ENCODE assay signal across 9 cellular contexts in the genomic region with DNA sequence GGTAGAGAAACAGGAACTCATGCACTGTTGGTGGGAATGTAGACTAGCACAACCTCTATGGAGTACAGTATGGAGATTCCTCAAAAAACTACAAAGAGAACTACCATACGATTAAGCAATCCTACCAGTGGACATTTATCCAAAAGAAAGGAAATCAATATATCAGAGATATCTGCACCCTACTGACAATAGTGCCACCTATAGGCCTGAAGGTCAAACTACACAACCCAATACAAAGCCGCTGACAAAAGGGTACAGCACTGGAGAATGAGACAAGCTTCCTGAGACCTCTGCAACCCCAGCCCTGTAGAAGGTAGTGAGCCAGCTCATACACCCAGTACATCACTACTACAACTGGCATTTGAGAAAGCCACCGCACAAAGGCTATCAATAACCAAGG.
DNase-seq lines count a peak whose midpoint lies in the region; ATAC-seq and TF ChIP-seq lines count a peak whose summit lies in the region.
"Had no signal": no experiment of that assay in that cellular context is flagged by ENCODE, and none has a peak within 500 bp of the region (broad histone marks: within the 10 kb centered on the region; RNA-seq: fewer than 3 reads in every experiment).

No MANE protein-coding gene starts in this region.

- in situ Hi-C loops in SK-MEL-5 (cut with HindIII; ENCODE audit: low pct_unique_long_range_greater_than_20kb, low sequenced_read_pairs), result no loop called here

- CTCF ChIA-PET in activated CD4-positive, alpha-beta memory T cell treated with anti-CD3 and anti-CD28 coated beads for 36 hours (lab: Charles Lee), result interaction anchor here (0.7 to 1.3 kb wide), 3 partner anchors 19 to 779 kb away, joined by 3 to 6 read pairs (median 4); no protein-coding TSS in a partner anchor

- no peak for ATAC-seq in HG03139 (IDR thresholded peaks at IDR 0.05; ENCODE audit: unreplicated experiment)

- peaks cover 2% of the 10 kb centered on the region for H3K36me3 Mint-ChIP-seq in activated CD4-positive, alpha-beta memory T cell treated with anti-CD3 and anti-CD28 coated beads for 36 hours

- H3K27ac Mint-ChIP-seq in activated CD4-positive, alpha-beta memory T cell treated with anti-CD3 and anti-CD28 coated beads for 36 hours, result no peak overlapping the region

- H3K4me3 Mint-ChIP-seq in activated CD4-positive, alpha-beta memory T cell treated with anti-CD3 and anti-CD28 coated beads for 36 hours, result no peak overlapping the region

- peaks cover 12% of the 10 kb centered on the region for H3K9me3 Mint-ChIP-seq in activated CD4-positive, alpha-beta memory T cell treated with anti-CD3 and anti-CD28 coated beads for 36 hours

- H3K4me3 ChIP-seq in BE2C (ENCODE audit: low read depth, low read length), result no peak overlapping the region

- H3K4me1 Mint-ChIP-seq in activated CD4-positive, alpha-beta memory T cell treated with anti-CD3 and anti-CD28 coated beads for 36 hours (ENCODE audit: low read depth), result no peaks in the 10 kb centered on the region

- DNase-seq in BE2C (no peak), GM20000 (ENCODE audit: low spot score) (no peak), SK-MEL-5 (ENCODE audit: low read depth, low spot score) (peak; percentile 34), islet precursor cell (peak; percentile 56), cortex of kidney (lab: John Stamatoyannopoulos, UW) (no peak), SIG-M5 treated with dmso at 0.1 percent for 504 hours (lab: John Stamatoyannopoulos, UW; ENCODE audit: unreplicated experiment) (no peak)
- no peak for DNase-seq in activated CD4-positive, alpha-beta memory T cell treated with anti-CD3 and anti-CD28 coated beads for 36 hours
- DNase-seq: NCI-H2029 treated with DMSO at 0.1 percent for 48 hours had no signal

- no peaks in the 10 kb centered on the region for H3K27me3 ChIP-seq in BE2C

- no peaks in the 10 kb centered on the region for H3K36me3 ChIP-seq in BE2C

- H3K4me1 ChIP-seq in BE2C, result no peaks in the 10 kb centered on the region; the same call in 1 of the 2 replicates

- H3K27me3 Mint-ChIP-seq in activated CD4-positive, alpha-beta memory T cell treated with anti-CD3 and anti-CD28 coated beads for 36 hours, result no peaks in the 10 kb centered on the region

- H3K9me3 ChIP-seq in BE2C, result no peaks in the 10 kb centered on the region

- TF ChIP-seq CTCF in BE2C (IDR thresholded peaks at IDR 0.05; ENCODE audit: low read depth, low read length) (peak; percentile 71), GM20000 (IDR thresholded peaks at IDR 0.05; ENCODE audit: extremely low read depth, missing control alignments) (peak; percentile 6)

- intact Hi-C loops in activated CD4-positive, alpha-beta memory T cell treated with anti-CD3 and anti-CD28 coated beads for 36 hours (cut with micrococcal nuclease), result no loop called here

- POLR2A ChIA-PET in activated CD4-positive, alpha-beta memory T cell treated with anti-CD3 and anti-CD28 coated beads for 36 hours (lab: Charles Lee), result no interaction called here

Comparison
In these comparisons a context has a peak if more than half of its experiments do, and no peak if none do; other contexts are left out.
1. DNase-seq: peak in SK-MEL-5 (single experiment) and islet precursor cell (single experiment); none in BE2C (single experiment), GM20000 (single experiment), cortex of kidney (single experiment), SIG-M5 treated with dmso at 0.1 percent for 504 hours (single experiment) and activated CD4-positive, alpha-beta memory T cell treated with anti-CD3 and anti-CD28 coated beads for 36 hours (single experiment).